In genomic region chr10:7795605-7796004, GRCh38 we compare ENCODE assay signal across 1 cellular context.
TF ChIP-seq lines count a peak whose summit lies in the region.

No MANE protein-coding gene starts in this region.

TF ChIP-seq in HepG2, 621 proteins besides CTCF, POLR2A, EP300 and RAD21 (continued from another document and continues in another):
- TF ChIP-seq STAT6 (CRISPR knock-in tag; IDR thresholded peaks at IDR 0.05; ENCODE audit: borderline replicate concordance) (no peak), IKZF5 (CRISPR knock-in tag; IDR thresholded peaks at IDR 0.05) (no peak), ZKSCAN5 (CRISPR knock-in tag; IDR thresholded peaks at IDR 0.05) (no peak), ASH2L (IDR thresholded peaks at IDR 0.05; ENCODE audit: insufficient read length, low read depth, low read length) (peak; percentile 45), CHCHD3 (CRISPR knock-in tag; IDR thresholded peaks at IDR 0.05) (no peak), POGZ (CRISPR knock-in tag; IDR thresholded peaks at IDR 0.05) (peak; percentile 41; the same call in 1 of the 2 replicates), BRF2 (CRISPR knock-in tag; IDR thresholded peaks at IDR 0.05) (no peak), ZNF432 (CRISPR knock-in tag; IDR thresholded peaks at IDR 0.05; ENCODE audit: borderline replicate concordance) (no peak), PATZ1 (CRISPR knock-in tag; IDR thresholded peaks at IDR 0.05) (0 out of 2 replicates have a peak, but pooled peaks have one; percentile 29), ZNF7 (CRISPR knock-in tag; IDR thresholded peaks at IDR 0.05) (no peak), DZIP1 (CRISPR knock-in tag; IDR thresholded peaks at IDR 0.05) (no peak), TRIM24 (CRISPR knock-in tag; IDR thresholded peaks at IDR 0.05) (no peak), ATM (IDR thresholded peaks at IDR 0.05; ENCODE audit: borderline replicate concordance) (no peak), FOXA3 (CRISPR knock-in tag; IDR thresholded peaks at IDR 0.05) (peak; percentile 92), GATA4 (IDR thresholded peaks at IDR 0.05; ENCODE audit: borderline replicate concordance, low read depth) (no peak), ZNF18 (CRISPR knock-in tag; IDR thresholded peaks at IDR 0.05; ENCODE audit: insufficient replicate concordance) (no peak), ZNF335 (CRISPR knock-in tag; IDR thresholded peaks at IDR 0.05) (no peak), ZFY (CRISPR knock-in tag; IDR thresholded peaks at IDR 0.05) (no peak), ZNF333 (CRISPR knock-in tag; IDR thresholded peaks at IDR 0.05; ENCODE audit: borderline replicate concordance) (no peak), ZHX2 (IDR thresholded peaks at IDR 0.05; ENCODE audit: low read depth) (no peak), ZHX2 (CRISPR knock-in tag; IDR thresholded peaks at IDR 0.05; ENCODE audit: borderline replicate concordance) (no peak), ZUFSP (CRISPR knock-in tag; IDR thresholded peaks at IDR 0.05; ENCODE audit: borderline replicate concordance) (no peak), KAT8 (CRISPR knock-in tag; IDR thresholded peaks at IDR 0.05) (peak; percentile 50; the same call in 1 of the 2 replicates), ZNF17 (CRISPR knock-in tag; IDR thresholded peaks at IDR 0.05) (no peak), FOXP1 (IDR thresholded peaks at IDR 0.05) (no peak), FOXP1 (CRISPR knock-in tag; IDR thresholded peaks at IDR 0.05) (peak; percentile 59), FOSL2 (CRISPR knock-in tag; IDR thresholded peaks at IDR 0.05) (0 out of 2 replicates have a peak, but pooled peaks have one; percentile 22), FOXA1 (IDR thresholded peaks at IDR 0.05) (peak; percentile 77), FOXA1 (CRISPR knock-in tag; IDR thresholded peaks at IDR 0.05) (peak; percentile 96), ZSCAN30 (CRISPR knock-in tag; IDR thresholded peaks at IDR 0.05) (no peak), RXRB (CRISPR knock-in tag; IDR thresholded peaks at IDR 0.05; ENCODE audit: borderline replicate concordance) (no peak), ZMYM4 (CRISPR knock-in tag; IDR thresholded peaks at IDR 0.05) (peak; percentile 43; the same call in 1 of the 2 replicates), HNRNPLL (IDR thresholded peaks at IDR 0.05; ENCODE audit: low read depth, low read length, poor library complexity, severe bottlenecking) (no peak), TBX2 (CRISPR knock-in tag; IDR thresholded peaks at IDR 0.05; ENCODE audit: borderline replicate concordance) (0 out of 2 replicates have a peak, but pooled peaks have one; percentile 25), YEATS2 (CRISPR knock-in tag; IDR thresholded peaks at IDR 0.05; ENCODE audit: borderline replicate concordance) (peak; percentile 36; the same call in 1 of the 2 replicates), HDAC2 (CRISPR knock-in tag; IDR thresholded peaks at IDR 0.05) (peak; percentile 53; the same call in 1 of the 2 replicates), NR2F6 (IDR thresholded peaks at IDR 0.05) (no peak), NR2F6 (CRISPR knock-in tag; IDR thresholded peaks at IDR 0.05) (0 out of 2 replicates have a peak, but pooled peaks have one; percentile 21), ISL2 (CRISPR knock-in tag; IDR thresholded peaks at IDR 0.05) (no peak), KLF16 (CRISPR knock-in tag; IDR thresholded peaks at IDR 0.05) (peak in 1 of 2 experiments; percentile 30; a peak in 1 of 4 replicates), ZNF709 (CRISPR knock-in tag; IDR thresholded peaks at IDR 0.05) (no peak), ZNF644 (CRISPR knock-in tag; IDR thresholded peaks at IDR 0.05; ENCODE audit: low read depth) (peak; percentile 64), ZNF616 (CRISPR knock-in tag; IDR thresholded peaks at IDR 0.05; ENCODE audit: low read depth) (no peak), ZNF446 (CRISPR knock-in tag; IDR thresholded peaks at IDR 0.05) (no peak), SOX6 (IDR thresholded peaks at IDR 0.05) (no peak), SOX6 (CRISPR knock-in tag; IDR thresholded peaks at IDR 0.05) (0 out of 2 replicates have a peak, but pooled peaks have one; percentile 24), MXD4 (CRISPR knock-in tag; IDR thresholded peaks at IDR 0.05) (peak; percentile 28; the same call in 1 of the 2 replicates), ZNF431 (CRISPR knock-in tag; IDR thresholded peaks at IDR 0.05; ENCODE audit: borderline replicate concordance, low read depth) (no peak), ZFP36L2 (CRISPR knock-in tag; IDR thresholded peaks at IDR 0.05) (no peak), SP5 (CRISPR knock-in tag; IDR thresholded peaks at IDR 0.05; ENCODE audit: borderline replicate concordance, low read depth) (peak; percentile 96)
